26 cellular contexts compared by ENCODE assay signal in genomic region chr4:113065629-113066028, GRCh38. TPM values are rescaled to one million over a fixed set of nuclear protein-coding genes. Genes with fewer than 3 reads are reported as not detected.
"Had no signal": no experiment of that assay in that cellular context is flagged by ENCODE, and none has a peak within 500 bp of the region (broad histone marks: within the 10 kb centered on the region; RNA-seq: fewer than 3 reads in every experiment).

No MANE protein-coding gene starts in this region.

- H3K4me3 ChIP-seq: esophagus squamous epithelium, pancreas, prostate gland, sigmoid colon, uterus had no signal

- H3K27me3 ChIP-seq: esophagus squamous epithelium, pancreas, sigmoid colon, uterus had no signal

- H3K27me3 Mint-ChIP-seq: dendritic cell treated with granulocyte-macrophage colony-stimulating factor and Interleukin-4, amounts not matched to agents 40 ng/mL and 50 ng/mL, for 4 days; stimulated activated naive CD8-positive, alpha-beta T cell treated with anti-CD3 and anti-CD28 coated beads, Interleukin-15, Interleukin-2, amounts not matched to agents 100 ng/mL and 50 ng/mL, for 24 hours had no signal

- H3K27ac Mint-ChIP-seq: activated naive CD4-positive, alpha-beta T cell treated with anti-CD3 and anti-CD28 coated beads, Interleukin-2, amount 50 U/mL, for 72 hours; activated T-cell treated with anti-CD3 and anti-CD28 coated beads, Interleukin-2, amount 50 U/mL, for 72 hours; dendritic cell treated with granulocyte-macrophage colony-stimulating factor and Interleukin-4, amounts not matched to agents 40 ng/mL and 50 ng/mL, for 4 days; naive thymus-derived CD4-positive, alpha-beta T cell; stimulated activated effector memory CD8-positive, alpha-beta T cell treated with anti-CD3 and anti-CD28 coated beads, Interleukin-12 subunit alpha, Interleukin-12 subunit beta, amount 100 ng/mL, for 72 hours; stimulated activated naive CD8-positive, alpha-beta T cell treated with anti-CD3 and anti-CD28 coated beads, Interleukin-15, Interleukin-2, amounts not matched to agents 100 ng/mL and 50 ng/mL, for 24 hours; type B pancreatic cell had no signal

- H3K9me3 Mint-ChIP-seq: activated T-cell treated with anti-CD3 and anti-CD28 coated beads, Interleukin-2, amount 50 U/mL, for 72 hours; dendritic cell treated with granulocyte-macrophage colony-stimulating factor and Interleukin-4, amounts not matched to agents 40 ng/mL and 50 ng/mL, for 4 days; stimulated activated naive CD8-positive, alpha-beta T cell treated with anti-CD3 and anti-CD28 coated beads, Interleukin-15, Interleukin-2, amounts not matched to agents 100 ng/mL and 50 ng/mL, for 24 hours; type B pancreatic cell had no signal

- DNase-seq: activated CD4-positive, alpha-beta T cell treated with anti-CD3 and anti-CD28 coated beads for 4 hours; activated CD4-positive, alpha-beta T cell treated with anti-CD3 and anti-CD28 coated beads, Interleukin-2, amount 50 U/mL, for 4 hours; activated CD4-positive, CD25-positive, alpha-beta regulatory T cell; activated naive CD4-positive, alpha-beta T cell; activated T-cell treated with anti-CD3 and anti-CD28 coated beads for 4 hours; activated T-cell treated with anti-CD3 and anti-CD28 coated beads, Interleukin-2, amount 50 U/mL, for 72 hours; anterior cingulate cortex; esophagus squamous epithelium; foreskin melanocyte; midbrain; naive thymus-derived CD4-positive, alpha-beta T cell; nucleus accumbens; pancreas; retina; sigmoid colon; small intestine; stimulated activated CD4-positive, alpha-beta T cell treated with anti-CD3 and anti-CD28 coated beads, Interleukin-4, amount 100 ng/mL, for 24 hours; uterus had no signal

- H3K9me3 ChIP-seq: esophagus squamous epithelium, pancreas, prostate gland, sigmoid colon, uterus had no signal

- H3K36me3 ChIP-seq: esophagus squamous epithelium, pancreas, prostate gland, sigmoid colon, uterus had no signal

- H3K27ac ChIP-seq: epithelial cell of prostate, esophagus squamous epithelium, pancreas, prostate gland, sigmoid colon, uterus had no signal

- H3K4me3 Mint-ChIP-seq: activated T-cell treated with anti-CD3 and anti-CD28 coated beads, Interleukin-2, amount 50 U/mL, for 72 hours; central memory CD8-positive, alpha-beta T cell; dendritic cell treated with granulocyte-macrophage colony-stimulating factor and Interleukin-4, amounts not matched to agents 40 ng/mL and 50 ng/mL, for 4 days; naive thymus-derived CD4-positive, alpha-beta T cell; stimulated activated effector memory CD8-positive, alpha-beta T cell treated with anti-CD3 and anti-CD28 coated beads, Interleukin-12 subunit alpha, Interleukin-12 subunit beta, amount 100 ng/mL, for 72 hours; stimulated activated naive CD8-positive, alpha-beta T cell treated with anti-CD3 and anti-CD28 coated beads, Interleukin-15, Interleukin-2, amounts not matched to agents 100 ng/mL and 50 ng/mL, for 24 hours; type B pancreatic cell had no signal

- H3K36me3 Mint-ChIP-seq: activated naive CD4-positive, alpha-beta T cell treated with anti-CD3 and anti-CD28 coated beads, Interleukin-2, amount 50 U/mL, for 72 hours; naive thymus-derived CD4-positive, alpha-beta T cell; stimulated activated effector memory CD8-positive, alpha-beta T cell treated with anti-CD3 and anti-CD28 coated beads, Interleukin-12 subunit alpha, Interleukin-12 subunit beta, amount 100 ng/mL, for 72 hours; type B pancreatic cell had no signal

- H3K4me1 Mint-ChIP-seq: central memory CD8-positive, alpha-beta T cell; naive thymus-derived CD4-positive, alpha-beta T cell; stimulated activated effector memory CD8-positive, alpha-beta T cell treated with anti-CD3 and anti-CD28 coated beads, Interleukin-12 subunit alpha, Interleukin-12 subunit beta, amount 100 ng/mL, for 72 hours had no signal

- H3K4me1 ChIP-seq: esophagus squamous epithelium, pancreas, prostate gland, sigmoid colon, uterus had no signal

RNA-seq across cellular contexts. Expression of gene ANK2, which starts 16.2 kb away (rescaled TPM):
- polyA plus RNA-seq: naive thymus-derived CD4-positive, alpha-beta T cell had no signal
